1 cellular context compared by ENCODE assay signal in genomic region chr6:73694711-73695411, GRCh38.
TF ChIP-seq lines count a peak whose summit lies in the region.

No MANE protein-coding gene starts in this region.

TF ChIP-seq in WTC11, 78 proteins besides CTCF, POLR2A, EP300 and RAD21 (continued from another document):
- no peak for TF ChIP-seq PRDM15 (CRISPR knock-in tag; IDR thresholded peaks at IDR 0.05)
- TF ChIP-seq FOXP4 (CRISPR knock-in tag; IDR thresholded peaks at IDR 0.05) = no peak
- TF ChIP-seq MXD4 (CRISPR knock-in tag; IDR thresholded peaks at IDR 0.05; ENCODE audit: borderline replicate concordance) = no peak
- TF ChIP-seq ZBTB43 (CRISPR knock-in tag; IDR thresholded peaks at IDR 0.05) = no peak
- TF ChIP-seq MLX (CRISPR knock-in tag; IDR thresholded peaks at IDR 0.05) = no peak
- no peak for TF ChIP-seq GTF2I (CRISPR knock-in tag; conservative IDR thresholded peaks at IDR 0.05)
- TF ChIP-seq ERG (CRISPR knock-in tag; IDR thresholded peaks at IDR 0.05) = no peak
